14 cellular contexts compared by ENCODE assay signal in genomic region chr1:103489881-103490280, GRCh38. TPM values are rescaled to one million over a fixed set of nuclear protein-coding genes. Genes with fewer than 3 reads are reported as not detected.
A peak's percentile ranks its signal among the peaks of the same experiment; 100 is the strongest.
DNase-seq lines count a peak whose midpoint lies in the region; ATAC-seq and TF ChIP-seq lines count a peak whose summit lies in the region.
"Had no signal": no experiment of that assay in that cellular context is flagged by ENCODE, and none has a peak within 500 bp of the region (broad histone marks: within the 10 kb centered on the region; RNA-seq: fewer than 3 reads in every experiment).

No MANE protein-coding gene starts in this region.

- H3K9me3 ChIP-seq in GM23248 (ENCODE audit: low read depth) (no peaks in the 10 kb centered on the region), trophoblast cell (ENCODE audit: insufficient read depth, low read depth, low read length) (no peaks in the 10 kb centered on the region)
- H3K9me3 ChIP-seq: HAP-1 had no signal

- H3F3A ChIP-seq in GM23248 (ENCODE audit: insufficient read depth), result no peaks in the 10 kb centered on the region

- H3K4ac ChIP-seq in trophoblast cell (ENCODE audit: low read depth, low read length), result no peak overlapping the region

- DNase-seq in GM03348 (ENCODE audit: low spot score) (peak; percentile 2), GM23248 (peak; percentile 15), M059J (ENCODE audit: low read depth) (peak; percentile 20), fibroblast of villous mesenchyme (ENCODE audit: low read depth) (peak; percentile 16), NCI-H1930 (lab: John Stamatoyannopoulos, UW) (no peak), germinal center (ENCODE audit: low spot score) (no peak), trophoblast cell (no peak)
- DNase-seq: activated CD4-positive, alpha-beta T cell treated with anti-CD3 and anti-CD28 coated beads, Interleukin-2, amount 50 U/mL, for 1 hour; activated naive CD4-positive, alpha-beta T cell treated with anti-CD3 and anti-CD28 coated beads, Interleukin-2, amount 50 U/mL, for 16 hours; islet precursor cell; NCI-H446; stomach had no signal

- H3K79me2 ChIP-seq in GM23248 (ENCODE audit: insufficient read depth), result no peaks in the 10 kb centered on the region
- H3K79me2 ChIP-seq in trophoblast cell (ENCODE audit: control insufficient read depth, insufficient read depth, low read length, poor library complexity), result no peaks in the 10 kb centered on the region

- no peak overlapping the region for H3K18ac ChIP-seq in trophoblast cell (ENCODE audit: low read length)

- H3K27ac ChIP-seq in GM23248 (no peak overlapping the region), trophoblast cell (ENCODE audit: low read depth, low read length) (no peak overlapping the region)
- H3K27ac ChIP-seq: stomach had no signal

- no peak overlapping the region for H4K12ac ChIP-seq in trophoblast cell (ENCODE audit: low read depth, low read length)

- no peaks in the 10 kb centered on the region for H3K9me2 ChIP-seq in GM23248 (ENCODE audit: insufficient read depth)

- no peaks in the 10 kb centered on the region for H3K4me1 ChIP-seq in GM23248 (ENCODE audit: insufficient read depth)
- H3K4me1 ChIP-seq in trophoblast cell (ENCODE audit: control insufficient read depth in 1 of 2, insufficient read depth in 2 of 2, low read length in 2 of 2), result no peaks in the 10 kb centered on the region
- H3K4me1 ChIP-seq: stomach had no signal

- no peak overlapping the region for H2AK5ac ChIP-seq in trophoblast cell (ENCODE audit: low read length)

- no peak overlapping the region for H4K8ac ChIP-seq in trophoblast cell (ENCODE audit: low read depth, low read length)

- H2AFZ ChIP-seq in GM23248 (no peak overlapping the region), trophoblast cell (ENCODE audit: insufficient read depth, low read length, poor library complexity) (no peak overlapping the region)

- no peak overlapping the region for H3K23ac ChIP-seq in trophoblast cell (ENCODE audit: low read length)

- H3K9ac ChIP-seq in GM23248 (no peak overlapping the region), trophoblast cell (ENCODE audit: low read length) (no peak overlapping the region)

- H3K36me3 ChIP-seq in GM23248 (ENCODE audit: low read depth) (no peaks in the 10 kb centered on the region), trophoblast cell (ENCODE audit: control insufficient read depth in 1 of 2, insufficient read depth in 2 of 2, low read length in 2 of 2) (no peaks in the 10 kb centered on the region)
- H3K36me3 ChIP-seq: HAP-1, stomach had no signal

- no peak overlapping the region for H2BK120ac ChIP-seq in trophoblast cell (ENCODE audit: insufficient read depth, low read length, poor library complexity)

- no peak overlapping the region for H3K4me2 ChIP-seq in GM23248 (ENCODE audit: unreplicated experiment)
- no peak overlapping the region for H3K4me2 ChIP-seq in trophoblast cell (ENCODE audit: low read length)

- H2BK5ac ChIP-seq in trophoblast cell (ENCODE audit: low read depth, low read length, poor library complexity), result no peak overlapping the region

- no peaks in the 10 kb centered on the region for H3K79me1 ChIP-seq in trophoblast cell (ENCODE audit: low read length)

- no peaks in the 10 kb centered on the region for H3K27me3 ChIP-seq in GM23248 (replicated peaks; ENCODE audit: insufficient read depth)
- no peaks in the 10 kb centered on the region for H3K27me3 ChIP-seq in trophoblast cell (ENCODE audit: insufficient read depth, low read length)
- H3K27me3 ChIP-seq: stomach had no signal

- H4K20me1 ChIP-seq in GM23248 (ENCODE audit: insufficient read depth), result no peaks in the 10 kb centered on the region

- TF ChIP-seq CTCF in fibroblast of villous mesenchyme (IDR thresholded peaks at IDR 0.05; ENCODE audit: insufficient read depth, low read depth, low read length), result no peak

- H3K4me3 ChIP-seq in GM23248, result no peak overlapping the region
- no peak overlapping the region for H3K4me3 ChIP-seq in fibroblast of villous mesenchyme (ENCODE audit: low read depth, low read length)
- no peak overlapping the region for H3K4me3 ChIP-seq in trophoblast cell (ENCODE audit: low read depth, low read length)
- H3K4me3 ChIP-seq: HAP-1, stomach had no signal

- no peak overlapping the region for H2BK12ac ChIP-seq in trophoblast cell (ENCODE audit: low read length)

- in situ Hi-C loops in GM23248 (cut with MboI), result no loop called here

- H3K14ac ChIP-seq in trophoblast cell (ENCODE audit: low read length), result no peak overlapping the region

- ATAC-seq in GM18498 (IDR thresholded peaks at IDR 0.05; ENCODE audit: unreplicated experiment), result no peak

- H4K91ac ChIP-seq in trophoblast cell (ENCODE audit: low read depth, low read length), result no peak overlapping the region

RNA-seq across cellular contexts. Expression of gene RNPC3, which starts 35.6 kb away (rescaled TPM):
- total RNA-seq in GM23248 (2014; rRNA removed; shearing (Covaris generic)), result 4.4 TPM in 2 replicates
- polyA plus RNA-seq in GM23248 (2016; fragmentation: Nextera tagmentation; extraction: Ambion mirVana), result 6.8 and 8.1 TPM in 2 replicates
- 7.5 and 8.3 TPM in 2 replicates for total RNA-seq in M059J (2014; rRNA removed; shearing (Covaris generic))
- total RNA-seq in fibroblast of villous mesenchyme, result 12.9 and 16.0 TPM in 2 replicates
- polyA plus RNA-seq in trophoblast cell (2013), result 22.1 TPM in 2 replicates

Comparison
In these comparisons a context has a peak if more than half of its experiments do, and no peak if none do; other contexts are left out.
1. DNase-seq: peak in GM03348 (single experiment), GM23248 (single experiment), M059J (single experiment) and fibroblast of villous mesenchyme (single experiment); none in NCI-H1930 (0 of 2), germinal center (single experiment) and trophoblast cell (0 of 2).